Comparison of ENCODE assay signal across 1 cellular context in genomic region chr2:232696609-232697058, GRCh38.
TF ChIP-seq lines count a peak whose summit lies in the region.

No MANE protein-coding gene starts in this region.

TF ChIP-seq in HepG2, 621 proteins besides CTCF, POLR2A, EP300 and RAD21 (continued from another document):
- TF ChIP-seq, protein P1, sequence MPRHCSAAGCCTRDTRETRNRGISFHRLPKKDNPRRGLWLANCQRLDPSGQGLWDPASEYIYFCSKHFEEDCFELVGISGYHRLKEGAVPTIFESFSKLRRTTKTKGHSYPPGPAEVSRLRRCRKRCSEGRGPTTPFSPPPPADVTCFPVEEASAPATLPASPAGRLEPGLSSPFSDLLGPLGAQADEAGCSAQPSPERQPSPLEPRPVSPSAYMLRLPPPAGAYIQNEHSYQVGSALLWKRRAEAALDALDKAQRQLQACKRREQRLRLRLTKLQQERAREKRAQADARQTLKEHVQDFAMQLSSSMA (CRISPR knock-in tag; IDR thresholded peaks at IDR 0.05) = no peak
- no peak for TF ChIP-seq SNRNP70 (IDR thresholded peaks at IDR 0.05; ENCODE audit: low read depth, low read length)
- TF ChIP-seq ZFP90 (CRISPR knock-in tag; IDR thresholded peaks at IDR 0.05; ENCODE audit: borderline replicate concordance) = 0 out of 2 replicates have a peak, but pooled peaks have one; percentile 57
- TF ChIP-seq KMT2A (CRISPR knock-in tag; IDR thresholded peaks at IDR 0.05) = no peak
- peak; percentile 83 for TF ChIP-seq FOSL2 (CRISPR knock-in tag; IDR thresholded peaks at IDR 0.05)
- TF ChIP-seq POGZ (CRISPR knock-in tag; IDR thresholded peaks at IDR 0.05) = no peak
- no peak for TF ChIP-seq EED (CRISPR knock-in tag; IDR thresholded peaks at IDR 0.05)
- no peak for TF ChIP-seq GTF3A (CRISPR knock-in tag; conservative IDR thresholded peaks at IDR 0.05)
- 0 out of 2 replicates have a peak, but pooled peaks have one; percentile 82 for TF ChIP-seq ZNF354B (CRISPR knock-in tag; IDR thresholded peaks at IDR 0.05)
- TF ChIP-seq ZNF652 (CRISPR knock-in tag; IDR thresholded peaks at IDR 0.05; ENCODE audit: borderline replicate concordance, low read depth) = no peak
- no peak for TF ChIP-seq ESRRA (CRISPR knock-in tag; IDR thresholded peaks at IDR 0.05; ENCODE audit: low read depth)
- TF ChIP-seq LCORL (IDR thresholded peaks at IDR 0.05) = no peak
- peak; percentile 36; the same call in 1 of the 2 replicates for TF ChIP-seq LCORL (CRISPR knock-in tag; IDR thresholded peaks at IDR 0.05)
- TF ChIP-seq ZBTB21 (CRISPR knock-in tag; IDR thresholded peaks at IDR 0.05) = no peak
- no peak for TF ChIP-seq IKZF1 (IDR thresholded peaks at IDR 0.05)
